Comparison of ENCODE assay signal across 25 cellular contexts in genomic region chr20:32875673-32876072, GRCh38. TPM values are rescaled to one million over a fixed set of nuclear protein-coding genes. Genes with fewer than 3 reads are reported as not detected.
"Had no signal": no experiment of that assay in that cellular context is flagged by ENCODE, and none has a peak within 500 bp of the region (broad histone marks: within the 10 kb centered on the region; RNA-seq: fewer than 3 reads in every experiment).

No MANE protein-coding gene starts in this region.

- DNase-seq: colonic mucosa; cortex of kidney; effector CD8-positive, alpha-beta T cell; effector memory CD8-positive, alpha-beta T cell; endodermal cell; erythroblast; esophagus squamous epithelium; foreskin fibroblast; foreskin melanocyte; gastrocnemius medialis; glutamatergic neuron; head of caudate nucleus; heart right ventricle; hippocampal formation; left cardiac atrium; left lung; left ventricle myocardium superior; lower lobe of right lung; mesenchymal stem cell had no signal

- H3K9me3 ChIP-seq: colonic mucosa, esophagus squamous epithelium, gastrocnemius medialis, heart right ventricle, left lung, lower lobe of right lung had no signal

- H3K4me3 ChIP-seq: colonic mucosa, esophagus squamous epithelium, gastrocnemius medialis, heart right ventricle, left lung, lower lobe of right lung had no signal

- H3K27ac ChIP-seq: colonic mucosa, epithelial cell of prostate, esophagus squamous epithelium, gastrocnemius medialis, heart right ventricle, left lung, lower lobe of right lung had no signal

- H3K4me1 ChIP-seq: colonic mucosa, esophagus squamous epithelium, gastrocnemius medialis, lower lobe of right lung had no signal

- ATAC-seq: effector memory CD8-positive, alpha-beta T cell; esophagus mucosa; gastrocnemius medialis; heart right ventricle; left cardiac atrium; left lung; left ventricle myocardium superior; lower lobe of right lung had no signal

- H3K27me3 ChIP-seq: colonic mucosa, esophagus squamous epithelium, gastrocnemius medialis, heart right ventricle, left lung had no signal

- H3K36me3 ChIP-seq: colonic mucosa, esophagus squamous epithelium, gastrocnemius medialis, heart right ventricle, lower lobe of right lung had no signal

RNA-seq across cellular contexts. Expression of gene EFCAB8, which starts 16.9 kb away (rescaled TPM):
- total RNA-seq: dermis microvascular lymphatic vessel endothelial cell, gastrocnemius medialis, glomerular endothelial cell, kidney epithelial cell, left ventricle myocardium superior, lower leg skin had no signal
